Comparison of ENCODE assay signal across 10 cellular contexts in genomic region chr11:12052676-12053605, GRCh38. TPM values are rescaled to one million over a fixed set of nuclear protein-coding genes. Genes with fewer than 3 reads are reported as not detected.
DNase-seq lines count a peak whose midpoint lies in the region; ATAC-seq and TF ChIP-seq lines count a peak whose summit lies in the region.
"Had no signal": no experiment of that assay in that cellular context is flagged by ENCODE, and none has a peak within 500 bp of the region (broad histone marks: within the 10 kb centered on the region; RNA-seq: fewer than 3 reads in every experiment).

No MANE protein-coding gene starts in this region.

- no peaks in the 10 kb centered on the region for H3K4me1 ChIP-seq in mesendoderm (ENCODE audit: control insufficient read depth, low read depth, low read length)

- H3K23ac ChIP-seq in mesendoderm (ENCODE audit: low read length): no peak overlapping the region

- H2BK5ac ChIP-seq in mesendoderm (ENCODE audit: low read length): no peak overlapping the region

- H2BK120ac ChIP-seq in mesendoderm (ENCODE audit: low read depth, low read length): no peak overlapping the region

- no peaks in the 10 kb centered on the region for H3K36me3 ChIP-seq in mesendoderm (ENCODE audit: control insufficient read depth, insufficient read depth, low read length)

- no peak for TF ChIP-seq POLR2A in GM18505 (IDR thresholded peaks at IDR 0.05; ENCODE audit: borderline replicate concordance, extremely low read depth, insufficient read depth, insufficient read length)

- H4K5ac ChIP-seq in mesendoderm (ENCODE audit: low read length): no peak overlapping the region

- in situ Hi-C loops in astrocyte of the cerebellum (cut with HindIII; ENCODE audit: low sequenced_read_pairs): no loop called here

- no peak overlapping the region for H3K56ac ChIP-seq in mesendoderm (ENCODE audit: low read length)

- H3K9ac ChIP-seq in mesendoderm (ENCODE audit: low read length): no peak overlapping the region

- H2BK15ac ChIP-seq in mesendoderm (replicated peaks; ENCODE audit: low read depth): no peak overlapping the region

- no peaks in the 10 kb centered on the region for H3K27me3 ChIP-seq in mesendoderm (ENCODE audit: insufficient read depth, low read length, poor library complexity)

- no peak overlapping the region for H3K4me3 ChIP-seq in GM12865 (ENCODE audit: low read depth, low read length)
- H3K4me3 ChIP-seq in astrocyte of the cerebellum (ENCODE audit: low read depth, low read length): no peak overlapping the region
- no peak overlapping the region for H3K4me3 ChIP-seq in mesendoderm (ENCODE audit: low read length)

- no peaks in the 10 kb centered on the region for H3K79me1 ChIP-seq in mesendoderm (ENCODE audit: low read length)

- no peak overlapping the region for H2AK5ac ChIP-seq in mesendoderm (ENCODE audit: low read length)

- no peak overlapping the region for H4K8ac ChIP-seq in mesendoderm (ENCODE audit: low read depth, low read length)

- TF ChIP-seq CTCF in GM12865 (IDR thresholded peaks at IDR 0.05; ENCODE audit: insufficient read depth, low read depth, low read length, missing control alignments): no peak
- TF ChIP-seq CTCF in astrocyte of the cerebellum (IDR thresholded peaks at IDR 0.05; ENCODE audit: low read depth, low read length, missing control alignments): peak; percentile 36

- no peak overlapping the region for H3K4ac ChIP-seq in mesendoderm (ENCODE audit: low read depth, low read length)

- WGBS in mesendoderm (ENCODE audit: extremely low coverage, insufficient coverage, low lambda C conversion rate): no CpG with 5 or more reads among the region's 15 CpGs

- DNase-seq in GM12865 (ENCODE audit: low read depth): peak; percentile 46
- peak; percentile 49 for DNase-seq in NCI-H1105 (lab: John Stamatoyannopoulos, UW)
- no peak for DNase-seq in astrocyte of the cerebellum (ENCODE audit: low read depth)
- DNase-seq in mesendoderm: peak; percentile 77
- DNase-seq in D341Med (ENCODE audit: low spot score): no peak
- no peak for DNase-seq in NCI-H2081 (lab: John Stamatoyannopoulos, UW)
- DNase-seq: activated T-cell treated with anti-CD3 and anti-CD28 coated beads, Interleukin-2, amount 50 U/mL, for 4 hours; immature natural killer cell; NCI-H2029 treated with DMSO at 0.1 percent for 48 hours had no signal

- no peak overlapping the region for H3K18ac ChIP-seq in mesendoderm (ENCODE audit: low read length)

- ATAC-seq in GM18505 (IDR thresholded peaks at IDR 0.05; ENCODE audit: unreplicated experiment): no peak

- no peak overlapping the region for H3K27ac ChIP-seq in mesendoderm (ENCODE audit: low read depth, low read length)

- H3K4me2 ChIP-seq in mesendoderm (ENCODE audit: low read length): no peak overlapping the region

- H3K79me2 ChIP-seq in mesendoderm (ENCODE audit: control insufficient read depth, insufficient read depth, low read length): no peaks in the 10 kb centered on the region

RNA-seq across cellular contexts. Expression of gene DKK3, which starts 44.5 kb away (rescaled TPM):
- polyA plus RNA-seq in mesendoderm (2013, experiment 1 of 2): 17.5 TPM
- 17.2 TPM for polyA plus RNA-seq in mesendoderm (2013, experiment 2 of 2)

RNA-seq across cellular contexts. Expression of gene MICAL2, which starts 57.4 kb away (rescaled TPM):
- polyA plus RNA-seq in mesendoderm (2013, experiment 1 of 2): 6.5 TPM
- polyA plus RNA-seq in mesendoderm (2013, experiment 2 of 2): 7.2 TPM

Comparison
In these comparisons a context has a peak if more than half of its experiments do, and no peak if none do; other contexts are left out.
1. DNase-seq: peak in GM12865 (single experiment), NCI-H1105 (single experiment) and mesendoderm (single experiment); none in astrocyte of the cerebellum (single experiment), D341Med (single experiment) and NCI-H2081 (0 of 2).